Comparison of ENCODE assay signal across 8 cellular contexts in genomic region chr4:152100378-152101201, GRCh38.
DNase-seq lines count a peak whose midpoint lies in the region; ATAC-seq and TF ChIP-seq lines count a peak whose summit lies in the region.

No MANE protein-coding gene starts in this region.

- H3K27ac ChIP-seq in angular gyrus (ENCODE audit: low read depth, low read length) = peak overlapping the region; percentile 69

- DNase-seq in T-helper 1 cell = peak; percentile 48 to 98 (median 64)
- no peak for DNase-seq in sciatic nerve (ENCODE audit: low spot score)
- DNase-seq in GM10266 (ENCODE audit: extremely low spot score) = no peak
- no peak for DNase-seq in NCI-H2107 treated with DMSO at 0.1 percent for 48 hours (lab: John Stamatoyannopoulos, UW; ENCODE audit: unreplicated experiment)
- no peak for DNase-seq in posterior cingulate gyrus
- DNase-seq in NCI-H510A (lab: John Stamatoyannopoulos, UW) = no peak

- TF ChIP-seq CTCF in GM10266 (IDR thresholded peaks at IDR 0.05; ENCODE audit: control insufficient read depth, insufficient read depth, low read depth, missing control alignments) = no peak

- ATAC-seq in GM21390 (IDR thresholded peaks at IDR 0.05; ENCODE audit: unreplicated experiment) = peak; percentile 56
- ATAC-seq in sciatic nerve = peak; percentile 27

- intact Hi-C loops in sciatic nerve (cut with DNase I) (no loop called here), posterior cingulate gyrus (cut with DNase I) (loop anchor here (5.0 kb wide), 1 partner anchor 93 kb away; no protein-coding TSS in a partner anchor)

Comparison
In these comparisons a context has a peak if more than half of its experiments do, and no peak if none do; other contexts are left out.
1. DNase-seq: peak in T-helper 1 cell (5 of 5); none in sciatic nerve (single experiment), GM10266 (single experiment), NCI-H2107 treated with DMSO at 0.1 percent for 48 hours (single experiment), posterior cingulate gyrus (0 of 10) and NCI-H510A (single experiment).